18 cellular contexts compared by ENCODE assay signal in genomic region chr3:111747490-111747889, GRCh38.
A peak's percentile ranks its signal among the peaks of the same experiment; 100 is the strongest.
DNase-seq lines count a peak whose midpoint lies in the region; TF ChIP-seq lines count a peak whose summit lies in the region.
"Had no signal": no experiment of that assay in that cellular context is flagged by ENCODE, and none has a peak within 500 bp of the region (broad histone marks: within the 10 kb centered on the region; RNA-seq: fewer than 3 reads in every experiment).

No MANE protein-coding gene starts in this region.

- H3K4me1 Mint-ChIP-seq in osteocyte (ENCODE audit: unreplicated experiment): peaks cover 63% of the 10 kb centered on the region
- H3K4me1 Mint-ChIP-seq: activated naive CD8-positive, alpha-beta T cell treated with anti-CD3 and anti-CD28 coated beads for 36 hours had no signal

- TF ChIP-seq CTCF in fibroblast of mammary gland (conservative IDR thresholded peaks at IDR 0.05; ENCODE audit: control insufficient read depth, insufficient read depth, low read depth, low read length) (no peak), osteocyte (IDR thresholded peaks at IDR 0.05) (no peak)

- DNase-seq in ELR (ENCODE audit: low read depth): peak; percentile 84
- no peak for DNase-seq in SJCRH30
- peak; percentile 88 for DNase-seq in fibroblast of mammary gland (ENCODE audit: low read depth)
- no peak for DNase-seq in osteocyte (ENCODE audit: extremely low spot score, unreplicated experiment)
- no peak for DNase-seq in Ammon's horn (ENCODE audit: low spot score)
- no peak for DNase-seq in caudate nucleus (lab: John Stamatoyannopoulos, UW)
- DNase-seq in H4 (ENCODE audit: low spot score): no peak
- DNase-seq in NCI-H526 treated with DMSO at 0.1 percent for 48 hours (lab: John Stamatoyannopoulos, UW): no peak
- DNase-seq: activated CD4-positive, alpha-beta T cell treated with anti-CD3 and anti-CD28 coated beads for 48 hours; activated naive CD8-positive, alpha-beta T cell treated with anti-CD3 and anti-CD28 coated beads for 36 hours; BE2C; foreskin melanocyte; HCEC 1CT; Kasumi-1; midbrain; NCI-H187; occipital lobe; testis had no signal

- peaks cover 6% of the 10 kb centered on the region; the same call in 1 of the 2 replicates for H3K9me3 ChIP-seq in SJCRH30 (replicated peaks)
- H3K9me3 ChIP-seq: BE2C, testis had no signal

- peaks cover 54% of the 10 kb centered on the region for H3K4me1 ChIP-seq in SJCRH30
- H3K4me1 ChIP-seq: BE2C, testis had no signal

- H3K27me3 ChIP-seq in SJCRH30: no peaks in the 10 kb centered on the region
- H3K27me3 ChIP-seq: BE2C, testis had no signal

- H3K27me3 Mint-ChIP-seq in osteocyte (ENCODE audit: unreplicated experiment): no peaks in the 10 kb centered on the region
- H3K27me3 Mint-ChIP-seq: activated naive CD8-positive, alpha-beta T cell treated with anti-CD3 and anti-CD28 coated beads for 36 hours had no signal

- H3K27ac ChIP-seq in SJCRH30: peak overlapping the region; percentile 99; the same call in 1 of the 2 replicates
- H3K27ac ChIP-seq in caudate nucleus (ENCODE audit: low read depth, low read length): no peak overlapping the region
- H3K27ac ChIP-seq: testis had no signal

- H3K4me3 ChIP-seq in SJCRH30 (no peak overlapping the region), fibroblast of mammary gland (ENCODE audit: control insufficient read depth, low read depth, low read length) (no peak overlapping the region)
- H3K4me3 ChIP-seq: testis had no signal

- H3K9me3 Mint-ChIP-seq in osteocyte (ENCODE audit: unreplicated experiment): peaks cover 6% of the 10 kb centered on the region

- H3K4me3 Mint-ChIP-seq in osteocyte (ENCODE audit: unreplicated experiment): no peak overlapping the region
- H3K4me3 Mint-ChIP-seq: activated naive CD8-positive, alpha-beta T cell treated with anti-CD3 and anti-CD28 coated beads for 36 hours had no signal

- H3K36me3 ChIP-seq in SJCRH30: no peaks in the 10 kb centered on the region
- H3K36me3 ChIP-seq: BE2C had no signal

- peak overlapping the region; percentile 79 for H3K27ac Mint-ChIP-seq in osteocyte (ENCODE audit: unreplicated experiment)
- H3K27ac Mint-ChIP-seq: activated naive CD8-positive, alpha-beta T cell treated with anti-CD3 and anti-CD28 coated beads for 36 hours had no signal

- H3K36me3 Mint-ChIP-seq in osteocyte (ENCODE audit: unreplicated experiment): no peaks in the 10 kb centered on the region

Comparison
In these comparisons a context has a peak if more than half of its experiments do, and no peak if none do; other contexts are left out.
1. DNase-seq: peak in ELR (single experiment) and fibroblast of mammary gland (single experiment); none in SJCRH30 (0 of 2), osteocyte (single experiment), Ammon's horn (single experiment), caudate nucleus (0 of 61), H4 (single experiment) and NCI-H526 treated with DMSO at 0.1 percent for 48 hours (single experiment).